In the genomic region with DNA sequence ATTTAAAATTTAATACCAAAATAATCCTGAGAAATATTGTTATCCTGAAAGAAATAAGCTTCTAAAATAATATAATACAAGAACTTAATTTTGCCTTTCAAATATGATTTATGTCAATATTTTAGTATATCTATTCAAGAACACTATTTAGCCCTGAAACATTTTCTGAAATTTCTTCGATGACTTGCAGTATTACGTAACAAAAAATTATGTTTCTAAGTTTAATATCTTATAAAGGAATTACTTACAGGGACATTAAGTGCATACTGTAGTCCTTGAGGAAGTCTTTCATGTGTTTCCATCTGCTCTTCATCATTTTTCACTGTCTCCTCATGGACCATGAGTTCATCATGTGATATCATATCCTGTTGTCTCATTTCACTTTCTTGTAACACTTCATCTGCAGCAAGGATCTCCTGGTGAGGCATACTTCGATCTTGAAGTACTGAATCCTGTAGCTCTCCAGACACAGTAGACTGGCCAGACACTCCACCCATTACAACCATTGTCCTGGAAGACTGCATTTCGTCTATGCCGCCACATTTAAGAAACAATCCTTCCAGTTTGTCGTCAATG, we compare ENCODE assay signal across 14 cellular contexts.
DNase-seq lines count a peak whose midpoint lies in the region; ATAC-seq and TF ChIP-seq lines count a peak whose summit lies in the region.
"Had no signal": no experiment of that assay in that cellular context is flagged by ENCODE, and none has a peak within 500 bp of the region (broad histone marks: within the 10 kb centered on the region; RNA-seq: fewer than 3 reads in every experiment).

No MANE protein-coding gene starts in this region.

- H3K4me3 ChIP-seq in foreskin fibroblast (ENCODE audit: low read depth in 1 of 2, low read length in 2 of 2), result no peak overlapping the region
- no peak overlapping the region for H3K4me3 ChIP-seq in PC-9
- H3K4me3 ChIP-seq: adrenal gland had no signal

- H3K9me3 Mint-ChIP-seq in T-helper 2 cell treated with Interferon-gamma antibody and Interleukin-4, amounts not matched to agents 5 μg/mL and 100 μg/mL, for 36 hours, result no peaks in the 10 kb centered on the region

- peaks cover 3% of the 10 kb centered on the region; the same call in 1 of the 2 replicates for H4K20me1 ChIP-seq in PC-9 (ENCODE audit: insufficient read depth)

- peaks cover 6% of the 10 kb centered on the region; the same call in 1 of the 2 replicates for H3F3A ChIP-seq in PC-9 (ENCODE audit: insufficient read depth, low read depth)

- H3K4me3 Mint-ChIP-seq in T-helper 2 cell treated with Interferon-gamma antibody and Interleukin-4, amounts not matched to agents 5 μg/mL and 100 μg/mL, for 36 hours, result no peak overlapping the region
- H3K4me3 Mint-ChIP-seq: type B pancreatic cell had no signal

- H3K36me3 ChIP-seq in PC-9 (ENCODE audit: low read depth), result peaks cover 30% of the 10 kb centered on the region

- H3K27me3 Mint-ChIP-seq in T-helper 2 cell treated with Interferon-gamma antibody and Interleukin-4, amounts not matched to agents 5 μg/mL and 100 μg/mL, for 36 hours (ENCODE audit: low read depth), result no peaks in the 10 kb centered on the region
- H3K27me3 Mint-ChIP-seq: type B pancreatic cell had no signal

- intact Hi-C loops in PC-9 (cut with micrococcal nuclease; ENCODE audit: unreplicated experiment), result no loop called here

- H3K79me2 ChIP-seq in PC-9 (ENCODE audit: low read depth), result peaks cover 16% of the 10 kb centered on the region; the same call in 1 of the 2 replicates

- peaks cover 7% of the 10 kb centered on the region; the same call in 1 of the 2 replicates for H3K9me3 ChIP-seq in PC-9 (ENCODE audit: insufficient read depth, low read depth)
- H3K9me3 ChIP-seq: adrenal gland had no signal

- peak overlapping the region; percentile 18 for H3K27ac Mint-ChIP-seq in T-helper 2 cell treated with Interferon-gamma antibody and Interleukin-4, amounts not matched to agents 5 μg/mL and 100 μg/mL, for 36 hours
- H3K27ac Mint-ChIP-seq: type B pancreatic cell had no signal

- H3K36me3 Mint-ChIP-seq in T-helper 2 cell treated with Interferon-gamma antibody and Interleukin-4, amounts not matched to agents 5 μg/mL and 100 μg/mL, for 36 hours (ENCODE audit: low read depth), result peaks cover 55% of the 10 kb centered on the region

- ATAC-seq in HG02678 (IDR thresholded peaks at IDR 0.05; ENCODE audit: unreplicated experiment), result no peak
- ATAC-seq: sciatic nerve had no signal

- H3K27me3 ChIP-seq in PC-9 (ENCODE audit: insufficient read depth, low read depth), result no peaks in the 10 kb centered on the region
- H3K27me3 ChIP-seq: adrenal gland had no signal

- CTCF ChIA-PET in PC-9 (lab: Charles Lee), result no interaction called here

- H2AFZ ChIP-seq in PC-9, result no peak overlapping the region

- H3K9me2 ChIP-seq in PC-9 (ENCODE audit: insufficient read depth), result no peaks in the 10 kb centered on the region

- DNase-seq in A172 (ENCODE audit: low spot score) (peak; percentile 35), Daoy (ENCODE audit: low read depth) (peak; percentile 10), foreskin fibroblast (peak; percentile 67 to 77), HPDE6-E6E7 (ENCODE audit: extremely low spot score) (no peak), PC-9 (no peak)
- DNase-seq in T-helper 2 cell treated with Interferon-gamma antibody and Interleukin-4, amounts not matched to agents 5 μg/mL and 100 μg/mL, for 36 hours (ENCODE audit: low spot score), result no peak
- no peak for DNase-seq in activated CD8-positive, alpha-beta memory T cell treated with anti-CD3 and anti-CD28 coated beads, Interleukin-2, amount 50 U/mL, for 4 hours
- DNase-seq: adrenal gland, NCI-H1048, NCI-H510A, SHP77 treated with DMSO at 0.1 percent for 48 hours had no signal

- peaks cover 26% of the 10 kb centered on the region for H3K4me1 Mint-ChIP-seq in T-helper 2 cell treated with Interferon-gamma antibody and Interleukin-4, amounts not matched to agents 5 μg/mL and 100 μg/mL, for 36 hours (ENCODE audit: low read depth)

- no peak overlapping the region for H3K27ac ChIP-seq in PC-9

- H3K4me2 ChIP-seq in PC-9, result no peak overlapping the region

- no peaks in the 10 kb centered on the region for H3K4me1 ChIP-seq in PC-9 (replicated peaks; ENCODE audit: insufficient read depth)

- POLR2A ChIA-PET in PC-9 (lab: Charles Lee; ENCODE audit: unreplicated experiment), result no interaction called here

- TF ChIP-seq CTCF in foreskin fibroblast (IDR thresholded peaks at IDR 0.05; ENCODE audit: low read depth, low read length) (no peak), PC-9 (conservative IDR thresholded peaks at IDR 0.05) (no peak)

- BruUV-seq in PC-9 (replicated peaks; lab: Mats Ljungman, UMichigan), result no TSS peak

Comparison
In these comparisons a context has a peak if more than half of its experiments do, and no peak if none do; other contexts are left out.
1. DNase-seq: peak in A172 (single experiment), Daoy (single experiment) and foreskin fibroblast (2 of 2); none in T-helper 2 cell treated with Interferon-gamma antibody and Interleukin-4, amounts not matched to agents 5 μg/mL and 100 μg/mL, for 36 hours (single experiment), activated CD8-positive, alpha-beta memory T cell treated with anti-CD3 and anti-CD28 coated beads, Interleukin-2, amount 50 U/mL, for 4 hours (single experiment), HPDE6-E6E7 (single experiment) and PC-9 (0 of 2).